ENCODE assay signal across 1 cellular context in genomic region chr2:215793747-215794595, GRCh38.
A peak's percentile ranks its signal among the peaks of the same experiment; 100 is the strongest.
TF ChIP-seq lines count a peak whose summit lies in the region.

No MANE protein-coding gene starts in this region.

TF ChIP-seq in HepG2, 621 proteins besides CTCF, POLR2A, EP300 and RAD21 (continued from another document and continues in another):
- TF ChIP-seq MZF1 (CRISPR knock-in tag; IDR thresholded peaks at IDR 0.05; ENCODE audit: borderline replicate concordance) = no peak
- TF ChIP-seq ZGPAT (CRISPR knock-in tag; IDR thresholded peaks at IDR 0.05) = peak; percentile 99
- no peak for TF ChIP-seq ZNF549 (CRISPR knock-in tag; IDR thresholded peaks at IDR 0.05)
- no peak for TF ChIP-seq E2F5 (CRISPR knock-in tag; conservative IDR thresholded peaks at IDR 0.05)
- peak; percentile 93 for TF ChIP-seq CBX5 (CRISPR knock-in tag; IDR thresholded peaks at IDR 0.05; ENCODE audit: borderline replicate concordance)
- no peak for TF ChIP-seq ZNF773 (CRISPR knock-in tag; IDR thresholded peaks at IDR 0.05; ENCODE audit: borderline replicate concordance)
- peak; percentile 64; the same call in 1 of the 2 replicates for TF ChIP-seq CREB1 (IDR thresholded peaks at IDR 0.05)
- TF ChIP-seq CREB1 (CRISPR knock-in tag; IDR thresholded peaks at IDR 0.05) = peak; percentile 88
- TF ChIP-seq TOPORS (CRISPR knock-in tag; IDR thresholded peaks at IDR 0.05) = peak; percentile 74
- 0 out of 2 replicates have a peak, but pooled peaks have one; percentile 33 for TF ChIP-seq ZNF589 (CRISPR knock-in tag; conservative IDR thresholded peaks at IDR 0.05)
- TF ChIP-seq ZNF17 (CRISPR knock-in tag; IDR thresholded peaks at IDR 0.05) = no peak
- peak; percentile 93; the same call in 1 of the 2 replicates for TF ChIP-seq ZNF878 (CRISPR knock-in tag; IDR thresholded peaks at IDR 0.05)
- peak; percentile 74; the same call in 1 of the 2 replicates for TF ChIP-seq TP53 (CRISPR knock-in tag; conservative IDR thresholded peaks at IDR 0.05)
- no peak for TF ChIP-seq ZNF335 (CRISPR knock-in tag; IDR thresholded peaks at IDR 0.05)
- TF ChIP-seq CREM (IDR thresholded peaks at IDR 0.05) = peak; percentile 97
- TF ChIP-seq CREM (CRISPR knock-in tag; IDR thresholded peaks at IDR 0.05) = no peak
- no peak for TF ChIP-seq NR0B2 (CRISPR knock-in tag; IDR thresholded peaks at IDR 0.05)
- peak; percentile 96; the same call in 1 of the 2 replicates for TF ChIP-seq THYN1 (CRISPR knock-in tag; IDR thresholded peaks at IDR 0.05; ENCODE audit: borderline replicate concordance, low read depth)
- TF ChIP-seq SP1 (IDR thresholded peaks at IDR 0.05) = no peak
- no peak for TF ChIP-seq SP1 (CRISPR knock-in tag; IDR thresholded peaks at IDR 0.05)
- no peak for TF ChIP-seq ZNF251 (CRISPR knock-in tag; IDR thresholded peaks at IDR 0.05)
- TF ChIP-seq HBP1 (CRISPR knock-in tag; IDR thresholded peaks at IDR 0.05; ENCODE audit: low read depth) = no peak
- no peak for TF ChIP-seq THAP7 (CRISPR knock-in tag; IDR thresholded peaks at IDR 0.05)
- TF ChIP-seq ZNF652 (CRISPR knock-in tag; IDR thresholded peaks at IDR 0.05; ENCODE audit: borderline replicate concordance, low read depth) = peak; percentile 73; the same call in 1 of the 2 replicates
- TF ChIP-seq PATZ1 (CRISPR knock-in tag; IDR thresholded peaks at IDR 0.05) = peak; percentile 58
- TF ChIP-seq MAFK (conservative IDR thresholded peaks at IDR 0.05 in 1 of 2, IDR thresholded peaks at IDR 0.05 in 1 of 2; ENCODE audit: low read length in 2 of 2) = peak; percentile 28 to 56
- TF ChIP-seq STAT5B (CRISPR knock-in tag; IDR thresholded peaks at IDR 0.05) = no peak
- no peak for TF ChIP-seq ATF7-NPFF (CRISPR knock-in tag; IDR thresholded peaks at IDR 0.05; ENCODE audit: low read depth)
- peak; percentile 38; the same call in 1 of the 2 replicates for TF ChIP-seq ZNF607 (CRISPR knock-in tag; IDR thresholded peaks at IDR 0.05; ENCODE audit: borderline replicate concordance)
- peak; percentile 54 for TF ChIP-seq GABPB1 (CRISPR knock-in tag; IDR thresholded peaks at IDR 0.05)
- TF ChIP-seq KDM4B (CRISPR knock-in tag; IDR thresholded peaks at IDR 0.05) = peak; percentile 21; the same call in 1 of the 2 replicates
- no peak for TF ChIP-seq HNRNPH1 (optimal IDR thresholded peaks at IDR 0.05; ENCODE audit: low read depth, low read length)
- TF ChIP-seq ZNF768 (CRISPR knock-in tag; IDR thresholded peaks at IDR 0.05) = no peak
- TF ChIP-seq CHCHD3 (CRISPR knock-in tag; IDR thresholded peaks at IDR 0.05) = no peak
- TF ChIP-seq ZNF232 (CRISPR knock-in tag; IDR thresholded peaks at IDR 0.05; ENCODE audit: borderline replicate concordance) = peak; percentile 75; the same call in 1 of the 2 replicates
- TF ChIP-seq MEIS1 (CRISPR knock-in tag; IDR thresholded peaks at IDR 0.05; ENCODE audit: borderline replicate concordance) = peak; percentile 79; the same call in 1 of the 2 replicates
- TF ChIP-seq ZNF274 (CRISPR knock-in tag; IDR thresholded peaks at IDR 0.05) = no peak
- TF ChIP-seq ZNF282 (IDR thresholded peaks at IDR 0.05; ENCODE audit: partially characterized antibody) = no peak
- peak; percentile 74 for TF ChIP-seq FOXP1 (IDR thresholded peaks at IDR 0.05)
- TF ChIP-seq FOXP1 (CRISPR knock-in tag; IDR thresholded peaks at IDR 0.05) = peak; percentile 97
- peak; percentile 97 for TF ChIP-seq FOSL2 (CRISPR knock-in tag; IDR thresholded peaks at IDR 0.05)
- no peak; the same call in 1 of the 2 replicates for TF ChIP-seq ZNF460 (CRISPR knock-in tag; IDR thresholded peaks at IDR 0.05; ENCODE audit: borderline replicate concordance)
- TF ChIP-seq ISL2 (CRISPR knock-in tag; IDR thresholded peaks at IDR 0.05) = peak; percentile 99
- no peak for TF ChIP-seq ATM (IDR thresholded peaks at IDR 0.05; ENCODE audit: borderline replicate concordance)
- no peak; the same call in 1 of the 2 replicates for TF ChIP-seq KDM5A (IDR thresholded peaks at IDR 0.05; ENCODE audit: borderline replicate concordance, low read length)
- TF ChIP-seq ATF4 (CRISPR knock-in tag; IDR thresholded peaks at IDR 0.05) = peak in 1 of 2 experiments; percentile 96; a peak in 2 of 4 replicates
- peak; percentile 79; the same call in 1 of the 2 replicates for TF ChIP-seq SALL2 (CRISPR knock-in tag; IDR thresholded peaks at IDR 0.05)
- no peak for TF ChIP-seq ZBTB42 (CRISPR knock-in tag; IDR thresholded peaks at IDR 0.05)
- peak; percentile 96 for TF ChIP-seq ARID2 (CRISPR knock-in tag; IDR thresholded peaks at IDR 0.05; ENCODE audit: borderline replicate concordance)
- peak; percentile 79; the same call in 1 of the 2 replicates for TF ChIP-seq ADNP (CRISPR knock-in tag; IDR thresholded peaks at IDR 0.05)
- TF ChIP-seq ZBTB34 (CRISPR knock-in tag; IDR thresholded peaks at IDR 0.05) = peak; percentile 93
- no peak for TF ChIP-seq ZSCAN20 (CRISPR knock-in tag; IDR thresholded peaks at IDR 0.05; ENCODE audit: borderline replicate concordance)
- TF ChIP-seq SP140L (CRISPR knock-in tag; IDR thresholded peaks at IDR 0.05; ENCODE audit: borderline replicate concordance) = peak; percentile 96
- peak; percentile 78; the same call in 1 of the 2 replicates for TF ChIP-seq DMAP1 (CRISPR knock-in tag; IDR thresholded peaks at IDR 0.05)
- peak; percentile 94; the same call in 1 of the 2 replicates for TF ChIP-seq ZNF414 (CRISPR knock-in tag; IDR thresholded peaks at IDR 0.05)
- no peak for TF ChIP-seq ZNF354B (CRISPR knock-in tag; IDR thresholded peaks at IDR 0.05)
- TF ChIP-seq TCF12 (IDR thresholded peaks at IDR 0.05) = no peak
- TF ChIP-seq TCF12 (CRISPR knock-in tag; IDR thresholded peaks at IDR 0.05) = peak; percentile 98
- TF ChIP-seq NCOA2 (CRISPR knock-in tag; IDR thresholded peaks at IDR 0.05) = peak; percentile 99
- TF ChIP-seq ZXDC (CRISPR knock-in tag; IDR thresholded peaks at IDR 0.05) = no peak
